In genomic region chr19:1655131-1655981, GRCh38 we compare ENCODE assay signal across 1 cellular context.
TF ChIP-seq lines count a peak whose summit lies in the region.

No MANE protein-coding gene starts in this region.

TF ChIP-seq in IMR-90, 13 proteins besides CTCF, POLR2A, EP300 and RAD21 (continued from another document):
- TF ChIP-seq RCOR1 (IDR thresholded peaks at IDR 0.05; ENCODE audit: insufficient replicate concordance, low read length) (no peak), MAZ (IDR thresholded peaks at IDR 0.05; ENCODE audit: borderline replicate concordance, low read depth, low read length) (no peak), RFX5 (IDR thresholded peaks at IDR 0.05; ENCODE audit: low read depth, low read length) (no peak), NFE2L2 (IDR thresholded peaks at IDR 0.05; ENCODE audit: low read depth, low read length) (no peak), CEBPB (IDR thresholded peaks at IDR 0.05; ENCODE audit: low read depth, low read length) (no peak), BHLHE40 (IDR thresholded peaks at IDR 0.05; ENCODE audit: low read depth, low read length) (no peak), SMC3 (IDR thresholded peaks at IDR 0.05; ENCODE audit: low read depth, low read length) (no peak), USF2 (IDR thresholded peaks at IDR 0.05; ENCODE audit: low read depth, low read length) (no peak), CHD1 (IDR thresholded peaks at IDR 0.05; ENCODE audit: low read depth, low read length) (no peak)
